Comparison of ENCODE assay signal across 14 cellular contexts in genomic region chr2:16649353-16650286, GRCh38. TPM values are rescaled to one million over a fixed set of nuclear protein-coding genes. Genes with fewer than 3 reads are reported as not detected.
DNase-seq lines count a peak whose midpoint lies in the region; ATAC-seq and TF ChIP-seq lines count a peak whose summit lies in the region.
"Had no signal": no experiment of that assay in that cellular context is flagged by ENCODE, and none has a peak within 500 bp of the region (broad histone marks: within the 10 kb centered on the region; RNA-seq: fewer than 3 reads in every experiment).

No MANE protein-coding gene starts in this region.

- H3K27ac Mint-ChIP-seq in activated CD4-positive, alpha-beta memory T cell treated with anti-CD3 and anti-CD28 coated beads for 36 hours, result no peak overlapping the region
- no peak overlapping the region for H3K27ac Mint-ChIP-seq in activated CD4-positive, alpha-beta memory T cell treated with anti-CD3 and anti-CD28 coated beads, Interleukin-2, amount 10 ng/mL, durations not matched to agents 7 days and 5 days

- no peak overlapping the region for H3K9ac ChIP-seq in mucosa of rectum (ENCODE audit: low read depth in 1 of 2, low read length in 2 of 2)

- TF ChIP-seq CTCF in adrenal gland (IDR thresholded peaks at IDR 0.05), result no peak
- TF ChIP-seq CTCF in upper lobe of left lung (IDR thresholded peaks at IDR 0.05), result no peak

- no peak overlapping the region for H3K4me3 Mint-ChIP-seq in activated CD4-positive, alpha-beta memory T cell treated with anti-CD3 and anti-CD28 coated beads for 36 hours
- no peak overlapping the region for H3K4me3 Mint-ChIP-seq in activated CD4-positive, alpha-beta memory T cell treated with anti-CD3 and anti-CD28 coated beads, Interleukin-2, amount 10 ng/mL, durations not matched to agents 7 days and 5 days

- H3K9me3 ChIP-seq in adrenal gland (replicated peaks in 1 of 3), result no peaks in the 10 kb centered on the region
- no peaks in the 10 kb centered on the region for H3K9me3 ChIP-seq in mucosa of rectum (ENCODE audit: control insufficient read depth in 2 of 2, low read length in 2 of 2)
- H3K9me3 ChIP-seq in upper lobe of left lung, result no peaks in the 10 kb centered on the region

- H3K9me3 Mint-ChIP-seq in activated CD4-positive, alpha-beta memory T cell treated with anti-CD3 and anti-CD28 coated beads for 36 hours, result no peaks in the 10 kb centered on the region
- H3K9me3 Mint-ChIP-seq in activated CD4-positive, alpha-beta memory T cell treated with anti-CD3 and anti-CD28 coated beads, Interleukin-2, amount 10 ng/mL, durations not matched to agents 7 days and 5 days, result no peaks in the 10 kb centered on the region

- H3K27me3 Mint-ChIP-seq in activated CD4-positive, alpha-beta memory T cell treated with anti-CD3 and anti-CD28 coated beads for 36 hours, result peaks cover 2% of the 10 kb centered on the region
- no peaks in the 10 kb centered on the region for H3K27me3 Mint-ChIP-seq in activated CD4-positive, alpha-beta memory T cell treated with anti-CD3 and anti-CD28 coated beads, Interleukin-2, amount 10 ng/mL, durations not matched to agents 7 days and 5 days

- H3K27me3 ChIP-seq in adrenal gland (no peaks in the 10 kb centered on the region), mucosa of rectum (ENCODE audit: control insufficient read depth in 2 of 2, insufficient read depth in 2 of 2, low read length in 2 of 2) (no peaks in the 10 kb centered on the region), upper lobe of left lung (no peaks in the 10 kb centered on the region)

- DNase-seq in activated CD4-positive, alpha-beta memory T cell treated with anti-CD3 and anti-CD28 coated beads for 36 hours, result peak; percentile 47
- no peak for DNase-seq in activated CD4-positive, alpha-beta memory T cell treated with anti-CD3 and anti-CD28 coated beads, Interleukin-2, amount 10 ng/mL, durations not matched to agents 7 days and 5 days
- DNase-seq in adrenal gland (no peak), upper lobe of left lung (no peak), GM03348 (ENCODE audit: low spot score) (no peak), middle frontal gyrus (ENCODE audit: extremely low spot score, low spot score) (no peak)
- DNase-seq: activated T-cell treated with anti-CD3 and anti-CD28 coated beads, Interleukin-2, amount 50 U/mL, for 1 hour; cerebellar nuclear complex; GDM1; glutamatergic neuron; NCI-H1436 treated with DMSO at 0.1 percent for 48 hours had no signal

- H3K27ac ChIP-seq in adrenal gland (peak overlapping the region; percentile 59 to 88 (median 85)), mucosa of rectum (ENCODE audit: low read depth in 2 of 2, low read length in 2 of 2) (peak overlapping the region; percentile 2 to 32), upper lobe of left lung (peak overlapping the region in 3 of 4 donors; percentile 75 to 83 (median 78))

- no peak for TF ChIP-seq EP300 in upper lobe of left lung (IDR thresholded peaks at IDR 0.05)

- no peak overlapping the region for H3K4me3 ChIP-seq in adrenal gland
- no peak overlapping the region for H3K4me3 ChIP-seq in mucosa of rectum (ENCODE audit: low read length in 2 of 2)
- H3K4me3 ChIP-seq in upper lobe of left lung, result no peak overlapping the region
- H3K4me3 ChIP-seq: lung had no signal

- no peaks in the 10 kb centered on the region for H3K36me3 Mint-ChIP-seq in activated CD4-positive, alpha-beta memory T cell treated with anti-CD3 and anti-CD28 coated beads for 36 hours
- no peaks in the 10 kb centered on the region for H3K36me3 Mint-ChIP-seq in activated CD4-positive, alpha-beta memory T cell treated with anti-CD3 and anti-CD28 coated beads, Interleukin-2, amount 10 ng/mL, durations not matched to agents 7 days and 5 days (ENCODE audit: low read depth)

- H3K36me3 ChIP-seq in adrenal gland (replicated peaks in 1 of 2) (no peaks in the 10 kb centered on the region), mucosa of rectum (ENCODE audit: control insufficient read depth in 2 of 2, insufficient read depth in 2 of 2, low read length in 2 of 2) (no peaks in the 10 kb centered on the region), upper lobe of left lung (peaks cover 0 to 3% (median 0%) of the 10 kb centered on the region in 4 donors)

- peaks cover 7% of the 10 kb centered on the region for H3K4me1 Mint-ChIP-seq in activated CD4-positive, alpha-beta memory T cell treated with anti-CD3 and anti-CD28 coated beads for 36 hours (ENCODE audit: low read depth)
- H3K4me1 Mint-ChIP-seq in activated CD4-positive, alpha-beta memory T cell treated with anti-CD3 and anti-CD28 coated beads, Interleukin-2, amount 10 ng/mL, durations not matched to agents 7 days and 5 days, result peaks cover 2% of the 10 kb centered on the region

- POLR2A ChIA-PET in activated CD4-positive, alpha-beta memory T cell treated with anti-CD3 and anti-CD28 coated beads for 36 hours (lab: Charles Lee), result no interaction called here
- POLR2A ChIA-PET in activated CD4-positive, alpha-beta memory T cell treated with anti-CD3 and anti-CD28 coated beads, Interleukin-2, amount 10 ng/mL, durations not matched to agents 7 days and 5 days (lab: Charles Lee), result no interaction called here

- intact Hi-C loops in activated CD4-positive, alpha-beta memory T cell treated with anti-CD3 and anti-CD28 coated beads for 36 hours (cut with micrococcal nuclease), result no loop called here
- intact Hi-C loops in adrenal gland (cut with DNase I), result no loop called here

- TF ChIP-seq POLR2A in adrenal gland (IDR thresholded peaks at IDR 0.05), result no peak
- TF ChIP-seq POLR2A in upper lobe of left lung (IDR thresholded peaks at IDR 0.05), result no peak

- H3K4me1 ChIP-seq in adrenal gland (replicated peaks in 1 of 2) (peaks cover 33 to 68% of the 10 kb centered on the region in 2 donors), mucosa of rectum (ENCODE audit: control insufficient read depth in 2 of 2, insufficient read depth in 2 of 2, low read length in 2 of 2) (peaks cover 10 to 18% of the 10 kb centered on the region in 2 donors), upper lobe of left lung (peaks cover 46 to 56% (median 51%) of the 10 kb centered on the region in 4 donors)

- ATAC-seq in upper lobe of left lung (ENCODE audit: low FRiP score in 2 of 2) (no peak), HG03159 (IDR thresholded peaks at IDR 0.05; ENCODE audit: unreplicated experiment) (no peak)

- 86 to 90% (median 88%) methylated on average over 9 of the region's 9 CpGs for WGBS in adrenal gland, 4 donors
- WGBS in upper lobe of left lung, 2 donors, result 65 to 70% methylated on average over 9 of the region's 9 CpGs

- CTCF ChIA-PET in activated CD4-positive, alpha-beta memory T cell treated with anti-CD3 and anti-CD28 coated beads for 36 hours (lab: Charles Lee), result no interaction called here
- CTCF ChIA-PET in activated CD4-positive, alpha-beta memory T cell treated with anti-CD3 and anti-CD28 coated beads, Interleukin-2, amount 10 ng/mL, durations not matched to agents 7 days and 5 days (lab: Charles Lee), result no interaction called here

RNA-seq across cellular contexts. Expression of gene CYRIA, which starts 16.0 kb away (rescaled TPM):
- total RNA-seq in activated CD4-positive, alpha-beta memory T cell treated with anti-CD3 and anti-CD28 coated beads for 36 hours, result under 1 TPM; 0.81 to 0.99 TPM
- total RNA-seq in activated CD4-positive, alpha-beta memory T cell treated with anti-CD3 and anti-CD28 coated beads, Interleukin-2, amount 10 ng/mL, durations not matched to agents 7 days and 5 days, result under 1 TPM; 0.05 to 0.10 TPM
- total RNA-seq in adrenal gland, result 10 to 100 TPM; 14.7 to 31.0 (median 20.1) TPM
- polyA plus RNA-seq in adrenal gland, result 10 to 100 TPM in 1 of 3 donors, 1 to 10 TPM in 2; 2.4 to 12.4 (median 5.7) TPM
- 10 to 100 TPM; 14.9 to 23.5 (median 20.5) TPM for total RNA-seq in upper lobe of left lung

Comparison
In these comparisons a context has a peak if more than half of its experiments do, and no peak if none do; other contexts are left out.
1. H3K27ac ChIP-seq: peak in every context shown above with its lines; median percentile 85 in adrenal gland; 78 in upper lobe of left lung; 17 in mucosa of rectum.
2. RNA of gene CYRIA, which starts 16.0 kb away (total RNA-seq): 14.9 to 23.5 TPM in upper lobe of left lung and 14.7 to 31.0 TPM in adrenal gland; 0.81 to 0.99 TPM in activated CD4-positive, alpha-beta memory T cell treated with anti-CD3 and anti-CD28 coated beads for 36 hours and 0.05 to 0.10 TPM in activated CD4-positive, alpha-beta memory T cell treated with anti-CD3 and anti-CD28 coated beads, Interleukin-2, amount 10 ng/mL, durations not matched to agents 7 days and 5 days; every median in the first group is over 4 times any median in the second.